Comparison of ENCODE assay signal across 8 cellular contexts in genomic region chr13:20702530-20702929, GRCh38. TPM values are rescaled to one million over a fixed set of nuclear protein-coding genes. Genes with fewer than 3 reads are reported as not detected.
DNase-seq lines count a peak whose midpoint lies in the region; ATAC-seq, FAIRE-seq and TF ChIP-seq lines count a peak whose summit lies in the region.

No MANE protein-coding gene starts in this region.

- intact Hi-C loops in pancreas (cut with DNase I), result no loop called here

- peak overlapping the region; percentile 80; the same call in 1 of the 2 replicates for H3K9ac ChIP-seq in ES-I3 (ENCODE audit: low read depth, low read length)
- peak overlapping the region; percentile 52 to 69 for H3K9ac ChIP-seq in duodenal mucosa (ENCODE audit: low read depth in 1 of 2, low read length in 2 of 2)

- FAIRE-seq in pancreas (lab: Jason Lieb, UNC), result no peak

- H3K9me3 ChIP-seq in ES-I3 (ENCODE audit: control insufficient read depth, insufficient read depth, low read length) (no peaks in the 10 kb centered on the region), duodenal mucosa (ENCODE audit: control insufficient read depth in 1 of 2, low read length in 2 of 2) (no peaks in the 10 kb centered on the region), pancreas (no peaks in the 10 kb centered on the region)

- no peak overlapping the region for H3K27ac ChIP-seq in duodenal mucosa (ENCODE audit: low read depth, low read length)
- H3K27ac ChIP-seq in pancreas, result no peak overlapping the region

- peak overlapping the region; percentile 70 for H3K4me3 ChIP-seq in NB4 (ENCODE audit: low read depth, low read length)
- peak overlapping the region; percentile 66 to 79 for H3K4me3 ChIP-seq in duodenal mucosa (ENCODE audit: low read depth in 1 of 2, low read length in 2 of 2)
- peak overlapping the region; percentile 53 to 72 (median 58) for H3K4me3 ChIP-seq in pancreas

- DNase-seq in NB4 (ENCODE audit: low read depth) (peak; percentile 28), pancreas (no peak), AML-193 (lab: John Stamatoyannopoulos, UW) (no peak)

- H3K27me3 ChIP-seq in duodenal mucosa (ENCODE audit: control insufficient read depth in 1 of 2, insufficient read depth in 2 of 2, low read length in 2 of 2) (peaks cover 0 to 9% of the 10 kb centered on the region in 2 donors), pancreas (no peaks in the 10 kb centered on the region)

- H3K36me3 ChIP-seq in ES-I3 (ENCODE audit: insufficient read depth, low read length), result no peaks in the 10 kb centered on the region
- no peaks in the 10 kb centered on the region for H3K36me3 ChIP-seq in duodenal mucosa (ENCODE audit: control insufficient read depth in 1 of 2, insufficient read depth in 2 of 2, low read length in 2 of 2)
- no peaks in the 10 kb centered on the region for H3K36me3 ChIP-seq in pancreas

- no peaks in the 10 kb centered on the region for H3K4me1 ChIP-seq in ES-I3 (ENCODE audit: insufficient read depth, low read length)
- H3K4me1 ChIP-seq in duodenal mucosa (ENCODE audit: control insufficient read depth in 1 of 2, insufficient read depth in 2 of 2, low read length in 2 of 2), result peaks cover 8 to 11% of the 10 kb centered on the region in 2 donors
- H3K4me1 ChIP-seq in pancreas, result peaks cover 0 to 9% (median 9%) of the 10 kb centered on the region in 3 donors

- ATAC-seq in pancreas (peak in 2 of 4 donors; percentile 5 to 16), HG03460 (IDR thresholded peaks at IDR 0.05; ENCODE audit: unreplicated experiment) (no peak), HG03139 (IDR thresholded peaks at IDR 0.05; ENCODE audit: unreplicated experiment) (no peak), GM21619 (IDR thresholded peaks at IDR 0.05; ENCODE audit: unreplicated experiment) (no peak)

- 8 to 11% methylated on average over 9 of the region's 9 CpGs for WGBS in pancreas, 2 donors

- TF ChIP-seq CTCF in NB4 (IDR thresholded peaks at IDR 0.05; ENCODE audit: low read depth, low read length), result no peak
- no peak for TF ChIP-seq CTCF in pancreas (IDR thresholded peaks at IDR 0.05)

- TF ChIP-seq POLR2A in NB4 (IDR thresholded peaks at IDR 0.05; ENCODE audit: extremely low read depth, insufficient read length), result no peak

RNA-seq across cellular contexts. Expression of gene IL17D, which starts 1.0 kb away (rescaled TPM):
- under 1 TPM; 0.35 to 0.71 (median 0.51) TPM for total RNA-seq in pancreas
- under 1 TPM; 0.42 to 0.46 TPM for polyA plus RNA-seq in pancreas
